In the genomic region with DNA sequence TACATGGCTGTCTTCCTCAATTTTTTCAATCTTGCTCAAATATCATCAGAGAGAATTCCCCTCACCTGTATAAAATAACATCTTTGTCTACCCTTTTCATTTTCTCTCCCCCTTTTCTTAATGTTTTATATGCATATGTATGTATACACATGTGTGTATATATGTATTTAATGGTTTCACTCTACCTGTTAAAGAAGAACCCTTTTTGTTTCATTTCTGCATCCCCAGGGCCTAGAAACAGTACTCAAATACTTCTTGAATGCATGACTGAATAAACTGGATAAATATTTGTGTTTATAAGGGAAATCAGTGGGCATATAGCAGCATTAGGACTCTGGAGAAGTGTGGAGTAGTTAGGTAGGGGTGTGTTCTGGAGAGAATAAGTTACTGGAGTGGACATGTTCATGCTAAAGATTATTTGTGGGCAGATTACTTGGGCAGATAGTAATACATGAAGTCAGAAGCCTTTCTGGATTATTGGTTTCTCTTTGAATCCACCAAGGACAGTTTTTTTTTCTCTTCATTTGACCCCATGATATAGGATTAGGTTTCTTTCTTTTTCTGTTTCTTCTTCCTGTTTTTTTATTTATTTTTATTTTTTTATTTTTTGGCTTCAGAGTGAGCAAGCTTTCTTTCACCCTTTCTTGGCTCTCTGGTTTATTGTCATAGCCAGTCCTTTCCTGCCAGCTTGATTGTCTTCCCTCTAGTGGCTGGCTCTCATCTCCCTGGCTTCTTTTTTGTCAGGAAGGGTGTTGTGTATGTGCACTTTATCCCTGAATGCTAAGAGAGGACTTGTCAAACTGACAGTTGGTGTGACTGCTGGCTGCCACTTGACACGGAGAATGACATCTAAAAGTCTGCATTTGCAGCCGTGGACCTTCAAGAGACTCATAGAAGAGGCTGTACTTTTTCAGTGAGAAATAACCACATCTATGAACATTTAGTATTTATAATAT, we compare ENCODE assay signal across 9 cellular contexts.
A peak's percentile ranks its signal among the peaks of the same experiment; 100 is the strongest.
DNase-seq lines count a peak whose midpoint lies in the region; ATAC-seq, FAIRE-seq and TF ChIP-seq lines count a peak whose summit lies in the region.
"Had no signal": no experiment of that assay in that cellular context is flagged by ENCODE, and none has a peak within 500 bp of the region (broad histone marks: within the 10 kb centered on the region; RNA-seq: fewer than 3 reads in every experiment).

No MANE protein-coding gene starts in this region.

- H3K9me3 ChIP-seq in endothelial cell of umbilical vein (replicated peaks; ENCODE audit: control insufficient read depth, insufficient read depth, low read length) = no peaks in the 10 kb centered on the region
- H3K9me3 ChIP-seq in neuronal stem cell (replicated peaks in 1 of 2; ENCODE audit: control insufficient read depth in 2 of 2, insufficient read depth in 1 of 2, low read depth in 1 of 2, low read length in 2 of 2) = peaks cover 0 to 5% of the 10 kb centered on the region in 2 donors

- H3K79me1 ChIP-seq in neuronal stem cell (ENCODE audit: low read depth, low read length) = no peaks in the 10 kb centered on the region

- no peak overlapping the region for H3K23ac ChIP-seq in neuronal stem cell (ENCODE audit: low read depth, low read length, poor library complexity)

- H3K14ac ChIP-seq in neuronal stem cell (ENCODE audit: low read length) = no peak overlapping the region

- H3K36me3 ChIP-seq in endothelial cell of umbilical vein (ENCODE audit: control insufficient read depth in 2 of 2, extremely low read depth in 1 of 2, insufficient read depth in 2 of 2, low read length in 2 of 2) = no peaks in the 10 kb centered on the region
- H3K36me3 ChIP-seq in neuronal stem cell (replicated peaks in 1 of 2; ENCODE audit: control insufficient read depth in 2 of 2, insufficient read depth in 2 of 2, low read length in 2 of 2) = peaks cover 0 to 28% of the 10 kb centered on the region in 2 donors

- no peaks in the 10 kb centered on the region for H3K27me3 Mint-ChIP-seq in type B pancreatic cell

- no peak overlapping the region for H3K4ac ChIP-seq in neuronal stem cell (ENCODE audit: low read length)

- no CpG with 5 or more reads among the region's 2 CpGs for WGBS in neuronal stem cell (ENCODE audit: extremely low coverage in 2 of 2, insufficient read length in 2 of 2, insufficient replicate concordance in 1 of 2), 2 donors

- dilution Hi-C loops in endothelial cell of umbilical vein (cut with MboI; ENCODE audit: extremely low pct_ligation_motif_present, low sequenced_read_pairs) = no loop called here

- H3K27me3 ChIP-seq in endothelial cell of umbilical vein (ENCODE audit: control insufficient read depth in 2 of 2, insufficient read depth in 2 of 2, low read length in 2 of 2) (no peaks in the 10 kb centered on the region), neuronal stem cell (ENCODE audit: control insufficient read depth in 3 of 3, insufficient read depth in 3 of 3, low read depth in 1 of 3, low read length in 3 of 3) (no peaks in the 10 kb centered on the region)

- no peak overlapping the region for H2BK5ac ChIP-seq in neuronal stem cell (ENCODE audit: low read length)

- H3K9ac ChIP-seq in endothelial cell of umbilical vein (replicated peaks; ENCODE audit: extremely low read depth, insufficient read depth, low read length) (no peak overlapping the region), neuronal stem cell (ENCODE audit: low read depth, low read length, poor library complexity) (no peak overlapping the region)

- no peak overlapping the region for H2BK120ac ChIP-seq in neuronal stem cell (ENCODE audit: low read depth, low read length)

- no peak for TF ChIP-seq POLR2A in endothelial cell of umbilical vein (IDR thresholded peaks at IDR 0.05; ENCODE audit: low read depth, low read length)

- no peaks in the 10 kb centered on the region for H3K9me1 ChIP-seq in endothelial cell of umbilical vein (replicated peaks; ENCODE audit: control insufficient read depth, extremely low read depth, insufficient read depth, low read length)

- no peaks in the 10 kb centered on the region for H3K4me1 Mint-ChIP-seq in type B pancreatic cell (ENCODE audit: unreplicated experiment)

- peaks cover 16% of the 10 kb centered on the region for H3K36me3 Mint-ChIP-seq in type B pancreatic cell

- H2AK5ac ChIP-seq in neuronal stem cell (ENCODE audit: low read depth, low read length) = no peak overlapping the region

- H2BK15ac ChIP-seq in neuronal stem cell (ENCODE audit: low read length) = no peak overlapping the region

- no peaks in the 10 kb centered on the region for H4K20me1 ChIP-seq in endothelial cell of umbilical vein (replicated peaks; ENCODE audit: control insufficient read depth, extremely low read depth, insufficient read depth, low read length)

- POLR2A ChIA-PET in endothelial cell of umbilical vein (lab: Charles Lee) = no interaction called here

- no TSS peak for BruUV-seq in endothelial cell of umbilical vein (replicated peaks; lab: Mats Ljungman, UMichigan)

- H3K27ac Mint-ChIP-seq in type B pancreatic cell = no peak overlapping the region

- H3K79me2 ChIP-seq in endothelial cell of umbilical vein (ENCODE audit: control insufficient read depth, insufficient read depth, low read length) = no peaks in the 10 kb centered on the region

- H2BK12ac ChIP-seq in neuronal stem cell (ENCODE audit: low read length) = no peak overlapping the region

- H4K8ac ChIP-seq in neuronal stem cell (ENCODE audit: low read depth, low read length) = no peak overlapping the region

- CTCF ChIA-PET in endothelial cell of umbilical vein (lab: Charles Lee) = interaction anchor here (1.5 to 2.1 kb wide), 2 partner anchors 16 to 89 kb away, joined by 3 to 10 read pairs; partner anchors contain the start of gene ZCCHC7

- H3K4me3 Mint-ChIP-seq in type B pancreatic cell = no peak overlapping the region

- H3K4me3 ChIP-seq in endothelial cell of umbilical vein (replicated peaks in 1 of 3; ENCODE audit: insufficient read depth in 1 of 3, low read depth in 1 of 3, low read length in 3 of 3) (no peak overlapping the region), neuronal stem cell (ENCODE audit: low read length in 2 of 2) (no peak overlapping the region)

- ATAC-seq in Right ventricle myocardium superior (ENCODE audit: poor library complexity) (peak; percentile 41), Right ventricle myocardium inferior (no peak), HG02571 (IDR thresholded peaks at IDR 0.05; ENCODE audit: unreplicated experiment) (no peak)

- H3K4me2 ChIP-seq in endothelial cell of umbilical vein (ENCODE audit: insufficient read depth, low read length) (no peak overlapping the region), neuronal stem cell (ENCODE audit: insufficient read depth, low read length, poor library complexity, severe bottlenecking) (no peak overlapping the region)

- no peak overlapping the region for H4K91ac ChIP-seq in neuronal stem cell (ENCODE audit: low read depth, low read length, poor library complexity)

- H2AFZ ChIP-seq in endothelial cell of umbilical vein (ENCODE audit: low read depth, low read length) (no peak overlapping the region), neuronal stem cell (ENCODE audit: low read length) (no peak overlapping the region)

- intact Hi-C loops in Right ventricle myocardium superior (cut with DNase I) = no loop called here
- intact Hi-C loops in Right ventricle myocardium inferior (cut with DNase I) = no loop called here
- intact Hi-C loops in endothelial cell of umbilical vein (cut with micrococcal nuclease) = no loop called here

- no peak overlapping the region for H3K18ac ChIP-seq in neuronal stem cell (ENCODE audit: low read length)

- no peak overlapping the region for H3K27ac ChIP-seq in endothelial cell of umbilical vein (ENCODE audit: insufficient read depth, low read depth, low read length)
- no peak overlapping the region for H3K27ac ChIP-seq in neuronal stem cell (replicated peaks; ENCODE audit: low read length)

- H3K4me1 ChIP-seq in endothelial cell of umbilical vein (ENCODE audit: control insufficient read depth, extremely low read depth, insufficient read depth, low read length) = no peaks in the 10 kb centered on the region
- H3K4me1 ChIP-seq in neuronal stem cell (ENCODE audit: control insufficient read depth in 2 of 2, insufficient read depth in 1 of 2, low read depth in 1 of 2, low read length in 2 of 2) = peaks cover 1 to 14% of the 10 kb centered on the region in 2 donors

- DNase-seq in Right ventricle myocardium superior (no peak), Right ventricle myocardium inferior (ENCODE audit: missing footprints) (no peak), NCI-H524 treated with DMSO at 0.1 percent for 48 hours (lab: John Stamatoyannopoulos, UW) (peak; percentile 57), endothelial cell of umbilical vein (ENCODE audit: low read depth, low spot score) (peak; percentile 26), type B pancreatic cell (ENCODE audit: extremely low spot score, unreplicated experiment) (no peak), neuronal stem cell (ENCODE audit: low spot score) (no peak), SHP77 treated with DMSO at 0.1 percent for 48 hours (lab: John Stamatoyannopoulos, UW) (no peak)
- DNase-seq: EL had no signal

- TF ChIP-seq CTCF in endothelial cell of umbilical vein (IDR thresholded peaks at IDR 0.05; ENCODE audit: extremely low read depth in 1 of 2, insufficient read depth in 1 of 2, low read depth in 1 of 2, low read length in 2 of 2) = peak in 1 of 2 donors; percentile 21
- peak; percentile 52 for TF ChIP-seq CTCF in type B pancreatic cell (conservative IDR thresholded peaks at IDR 0.05)

- no peaks in the 10 kb centered on the region for H3K9me3 Mint-ChIP-seq in type B pancreatic cell

- no peak for FAIRE-seq in endothelial cell of umbilical vein (lab: Jason Lieb, UNC)

TF ChIP-seq in endothelial cell of umbilical vein, 7 proteins besides CTCF, POLR2A, EP300 and RAD21:
- TF ChIP-seq EZH2 (IDR thresholded peaks at IDR 0.05; ENCODE audit: borderline replicate concordance, low read depth, low read length, severe bottlenecking) (no peak), MAX (IDR thresholded peaks at IDR 0.05; ENCODE audit: insufficient read depth, insufficient read length) (no peak), GATA2 (IDR thresholded peaks at IDR 0.05; ENCODE audit: insufficient read depth, insufficient read length, low read depth, low read length) (no peak), FOS (IDR thresholded peaks at IDR 0.05; ENCODE audit: borderline replicate concordance, insufficient read depth, low read length) (no peak), JUN (IDR thresholded peaks at IDR 0.05; ENCODE audit: borderline replicate concordance, insufficient read depth, insufficient read length, low read depth) (no peak), MYC (IDR thresholded peaks at IDR 0.05; ENCODE audit: low read depth, low read length) (no peak), POLR2AphosphoS5 (IDR thresholded peaks at IDR 0.05; ENCODE audit: insufficient read depth, low read depth, low read length) (no peak)
TF ChIP-seq in endothelial cell of umbilical vein: peak in this region for 0.

Comparison
In these comparisons a context has a peak if more than half of its experiments do, and no peak if none do; other contexts are left out.
1. DNase-seq: peak in NCI-H524 treated with DMSO at 0.1 percent for 48 hours (single experiment) and endothelial cell of umbilical vein (single experiment); none in Right ventricle myocardium superior (single experiment), Right ventricle myocardium inferior (single experiment), type B pancreatic cell (single experiment), neuronal stem cell (single experiment) and SHP77 treated with DMSO at 0.1 percent for 48 hours (single experiment).